13 cellular contexts compared by ENCODE assay signal in genomic region chr6:2509746-2510145, GRCh38.
"Had no signal": no experiment of that assay in that cellular context is flagged by ENCODE, and none has a peak within 500 bp of the region (broad histone marks: within the 10 kb centered on the region; RNA-seq: fewer than 3 reads in every experiment).

No MANE protein-coding gene starts in this region.

- DNase-seq: activated CD4-positive, alpha-beta T cell treated with anti-CD3 and anti-CD28 coated beads, Interleukin-2, amount 50 U/mL, for 1 hour; activated naive CD8-positive, alpha-beta T cell treated with anti-CD3 and anti-CD28 coated beads for 36 hours; endodermal cell; glutamatergic neuron; nucleus accumbens; spleen; stimulated activated naive CD8-positive, alpha-beta T cell treated with anti-CD3 and anti-CD28 coated beads, Interleukin-15, amount 100 ng/mL, for 72 hours; SW 1271 had no signal

- ATAC-seq: natural killer cell treated with Interleukin-12 subunit alpha and Interleukin-12 subunit beta and Interleukin-15 and Interleukin-18, amount 100 ng/mL, for 72 hours; stimulated activated naive CD8-positive, alpha-beta T cell treated with anti-CD3 and anti-CD28 coated beads, Interleukin-15, amount 100 ng/mL, for 72 hours had no signal

- H3K27ac Mint-ChIP-seq: activated naive CD8-positive, alpha-beta T cell treated with anti-CD3 and anti-CD28 coated beads for 36 hours; activated T-helper 1 cell treated with anti-CD3 and anti-CD28 coated beads, Interleukin-12 subunit alpha, Interleukin-12 subunit beta, Interleukin-2, Interleukin-4 antibody, amounts not matched to agents 30 ng/mL and 10 ng/mL and 1 ng/mL, durations not matched to agents 14 hours and 24 hours and 36 hours; endodermal cell; natural killer cell treated with Interleukin-12 subunit alpha and Interleukin-12 subunit beta and Interleukin-15 and Interleukin-18, amount 100 ng/mL, for 72 hours; stimulated activated naive CD8-positive, alpha-beta T cell treated with anti-CD3 and anti-CD28 coated beads, Interleukin-15, amount 100 ng/mL, for 72 hours had no signal

- H3K4me3 ChIP-seq: spleen, upper lobe of left lung had no signal

- H3K27ac ChIP-seq: spleen, upper lobe of left lung had no signal

- H3K4me3 Mint-ChIP-seq: activated naive CD8-positive, alpha-beta T cell treated with anti-CD3 and anti-CD28 coated beads for 36 hours; activated T-helper 1 cell treated with anti-CD3 and anti-CD28 coated beads, Interleukin-12 subunit alpha, Interleukin-12 subunit beta, Interleukin-2, Interleukin-4 antibody, amounts not matched to agents 30 ng/mL and 10 ng/mL and 1 ng/mL, durations not matched to agents 14 hours and 24 hours and 36 hours; brain; central memory CD8-positive, alpha-beta T cell; endodermal cell; natural killer cell treated with Interleukin-12 subunit alpha and Interleukin-12 subunit beta and Interleukin-15 and Interleukin-18, amount 100 ng/mL, for 72 hours; stimulated activated naive CD8-positive, alpha-beta T cell treated with anti-CD3 and anti-CD28 coated beads, Interleukin-15, amount 100 ng/mL, for 72 hours had no signal

- H3K4me1 Mint-ChIP-seq: activated naive CD8-positive, alpha-beta T cell treated with anti-CD3 and anti-CD28 coated beads for 36 hours; central memory CD8-positive, alpha-beta T cell; endodermal cell; stimulated activated naive CD8-positive, alpha-beta T cell treated with anti-CD3 and anti-CD28 coated beads, Interleukin-15, amount 100 ng/mL, for 72 hours had no signal

- H3K27me3 ChIP-seq: upper lobe of left lung had no signal

- H3K9me3 ChIP-seq: spleen, upper lobe of left lung had no signal

- H3K36me3 ChIP-seq: spleen, upper lobe of left lung had no signal

- H3K36me3 Mint-ChIP-seq: activated naive CD8-positive, alpha-beta T cell treated with anti-CD3 and anti-CD28 coated beads for 36 hours; brain; natural killer cell treated with Interleukin-12 subunit alpha and Interleukin-12 subunit beta and Interleukin-15 and Interleukin-18, amount 100 ng/mL, for 72 hours had no signal

- H3K9me3 Mint-ChIP-seq: activated naive CD8-positive, alpha-beta T cell treated with anti-CD3 and anti-CD28 coated beads for 36 hours; activated T-helper 1 cell treated with anti-CD3 and anti-CD28 coated beads, Interleukin-12 subunit alpha, Interleukin-12 subunit beta, Interleukin-2, Interleukin-4 antibody, amounts not matched to agents 30 ng/mL and 10 ng/mL and 1 ng/mL, durations not matched to agents 14 hours and 24 hours and 36 hours; endodermal cell; natural killer cell treated with Interleukin-12 subunit alpha and Interleukin-12 subunit beta and Interleukin-15 and Interleukin-18, amount 100 ng/mL, for 72 hours; stimulated activated naive CD8-positive, alpha-beta T cell treated with anti-CD3 and anti-CD28 coated beads, Interleukin-15, amount 100 ng/mL, for 72 hours had no signal
